In genomic region chr13:22095794-22096193, GRCh38 we compare ENCODE assay signal across 24 cellular contexts.
"Had no signal": no experiment of that assay in that cellular context is flagged by ENCODE, and none has a peak within 500 bp of the region (broad histone marks: within the 10 kb centered on the region; RNA-seq: fewer than 3 reads in every experiment).

No MANE protein-coding gene starts in this region.

- ATAC-seq: activated CD4-positive, CD25-positive, alpha-beta regulatory T cell treated with anti-CD3 and anti-CD28 coated beads, Interleukin-2, amount 50 U/mL, for 24 hours; activated CD8-positive, alpha-beta T cell treated with anti-CD3 and anti-CD28 coated beads for 36 hours; activated T-cell treated with anti-CD3 and anti-CD28 coated beads, Interleukin-2, amount 50 U/mL, for 72 hours; PC-3; SK-N-SH treated with all-trans-retinoic acid at 6 μM for 48 hours had no signal

- DNase-seq: activated CD4-positive, alpha-beta T cell treated with anti-CD3 and anti-CD28 coated beads for 4 hours; activated CD8-positive, alpha-beta memory T cell treated with anti-CD3 and anti-CD28 coated beads, Interleukin-2, amount 50 U/mL, for 4 hours; activated CD8-positive, alpha-beta T cell treated with anti-CD3 and anti-CD28 coated beads for 36 hours; activated gamma-delta T cell treated with Interleukin-2 at 50 U/mL for 16 hours; activated naive CD4-positive, alpha-beta T cell treated with anti-CD3 and anti-CD28 coated beads, Interleukin-2, amount 10 ng/mL, durations not matched to agents 7 days and 5 days; activated naive CD8-positive, alpha-beta T cell treated with anti-CD3 and anti-CD28 coated beads, Interleukin-2, amount 10 ng/mL, durations not matched to agents 7 days and 5 days; activated T-cell treated with anti-CD3 and anti-CD28 coated beads, Interleukin-2, amount 50 U/mL, for 72 hours; adrenal gland; anterior cingulate cortex; cerebellar nuclear complex; MG63; MV-4-11; NCI-H1092 treated with DMSO at 0.1 percent for 48 hours; NCI-H1436; NCI-H1694 treated with DMSO at 0.1 percent for 48 hours; NCI-H2029 treated with DMSO at 0.1 percent for 48 hours; NCI-H2171; NCI-H2227 treated with DMSO at 0.1 percent for 48 hours; NCI-H446 treated with DMSO at 0.1 percent for 48 hours; PC-3; SHP77; SW 1271 had no signal
